8 cellular contexts compared by ENCODE assay signal in genomic region chr14:103121846-103122577, GRCh38. TPM values are rescaled to one million over a fixed set of nuclear protein-coding genes. Genes with fewer than 3 reads are reported as not detected.
DNase-seq lines count a peak whose midpoint lies in the region; ATAC-seq lines count a peak whose summit lies in the region.

No MANE protein-coding gene starts in this region.

- ATAC-seq in Right ventricle myocardium inferior: peak; percentile 73
- ATAC-seq in GM19397 (IDR thresholded peaks at IDR 0.05; ENCODE audit: unreplicated experiment): no peak
- ATAC-seq in HG02884 (IDR thresholded peaks at IDR 0.05; ENCODE audit: unreplicated experiment): no peak

- DNase-seq in DMS153 (lab: John Stamatoyannopoulos, UW) (peak; percentile 85), NCI-H1105 treated with DMSO at 0.1 percent for 48 hours (lab: John Stamatoyannopoulos, UW) (peak; percentile 98), SKM-1 (lab: John Stamatoyannopoulos, UW; ENCODE audit: unreplicated experiment) (peak; percentile 79), Right ventricle myocardium inferior (ENCODE audit: missing footprints) (peak; percentile 96), pulmonary artery endothelial cell (ENCODE audit: low read depth, low spot score) (peak; percentile 45)
- no peak for DNase-seq in activated effector memory CD4-positive, alpha-beta T cell treated with Interleukin-2 at 50 U/mL for 16 hours

- intact Hi-C loops in Right ventricle myocardium inferior (cut with DNase I): loop anchor here (2.0 kb wide), 1 partner anchor 17 kb away; no protein-coding TSS in a partner anchor

RNA-seq across cellular contexts. Expression of gene TNFAIP2, which starts 1.2 kb away (rescaled TPM):
- total RNA-seq in Right ventricle myocardium inferior (56.5 TPM), pulmonary artery endothelial cell (23.2 and 25.3 TPM in 2 replicates)

RNA-seq across cellular contexts. Expression of gene EXOC3L4, which starts 27.5 kb away (rescaled TPM):
- 1.2 TPM for total RNA-seq in Right ventricle myocardium inferior
- total RNA-seq in pulmonary artery endothelial cell: not detected in 2 replicates

RNA-seq across cellular contexts. Expression of gene LBHD2, which starts 38.0 kb away (rescaled TPM):
- total RNA-seq in Right ventricle myocardium inferior (not detected), pulmonary artery endothelial cell (not detected in 2 replicates)
